ENCODE assay signal across 8 cellular contexts in the genomic region with DNA sequence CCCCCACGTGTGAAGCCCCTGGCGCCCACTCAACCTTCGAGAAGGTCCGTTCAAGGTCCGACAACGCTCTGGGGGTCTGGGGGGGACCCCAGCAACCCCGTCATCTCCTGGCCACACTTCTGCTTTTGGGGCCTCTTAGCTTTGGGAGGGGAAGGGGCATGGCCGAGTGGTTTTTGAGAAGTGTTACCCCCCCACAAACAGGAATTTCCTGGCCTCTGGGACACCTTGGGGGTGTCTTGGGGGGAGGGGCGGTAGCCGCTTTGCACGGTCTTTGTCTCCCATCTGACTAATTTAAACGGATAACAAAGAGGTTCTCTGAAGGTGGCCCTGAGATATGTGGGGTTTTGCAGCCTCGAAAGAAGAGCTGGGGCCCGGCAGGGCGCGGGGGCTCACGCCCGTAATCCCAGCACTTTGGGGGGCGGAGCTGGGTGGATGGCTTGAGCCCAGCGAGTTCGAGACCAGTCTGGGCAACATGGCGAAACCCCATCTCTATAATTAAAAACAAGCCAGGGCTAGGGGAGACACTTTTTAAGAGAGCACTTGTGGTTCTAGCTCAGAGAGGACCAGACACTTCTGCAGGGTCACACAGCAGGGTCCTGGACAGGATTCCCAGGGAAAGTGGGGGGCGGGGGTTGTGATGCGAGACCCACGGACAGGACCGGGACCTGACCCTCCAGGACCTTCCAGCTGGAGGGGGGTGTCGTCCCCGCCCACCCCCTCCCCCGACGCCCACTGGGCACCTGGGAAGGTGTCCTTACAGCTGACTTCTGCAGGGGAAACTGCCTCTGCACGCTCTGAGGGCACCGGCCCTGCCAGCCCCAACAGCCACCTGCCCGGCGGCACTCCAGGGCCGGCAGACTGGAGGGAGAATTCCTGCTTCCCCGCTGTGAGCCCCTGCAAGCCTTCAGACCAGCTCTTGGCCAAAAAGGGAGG. TPM values are rescaled to one million over a fixed set of nuclear protein-coding genes. Genes with fewer than 3 reads are reported as not detected.
A peak's percentile ranks its signal among the peaks of the same experiment; 100 is the strongest.
DNase-seq lines count a peak whose midpoint lies in the region; ATAC-seq and TF ChIP-seq lines count a peak whose summit lies in the region.

No MANE protein-coding gene starts in this region.

- peak; percentile 35 for DNase-seq in A172 (ENCODE audit: low spot score)
- peak; percentile 18 for DNase-seq in GM19240 (ENCODE audit: insufficient read length, low spot score)
- peak; percentile 37 for DNase-seq in T-helper 2 cell treated with Interferon-gamma antibody and Interleukin-4, amounts not matched to agents 5 μg/mL and 100 μg/mL, for 36 hours (ENCODE audit: low spot score)
- no peak for DNase-seq in epithelial cell of prostate (ENCODE audit: low read depth, low spot score)
- peak; percentile 46 for DNase-seq in natural killer cell
- DNase-seq in anterior cingulate cortex (lab: John Stamatoyannopoulos, UW) = no peak
- no peak for DNase-seq in superior temporal gyrus (ENCODE audit: extremely low spot score)

- ATAC-seq in natural killer cell = peak; percentile 16 to 33 (median 17)
- ATAC-seq in GM18858 (IDR thresholded peaks at IDR 0.05; ENCODE audit: unreplicated experiment) = no peak

- H3K4me3 Mint-ChIP-seq in T-helper 2 cell treated with Interferon-gamma antibody and Interleukin-4, amounts not matched to agents 5 μg/mL and 100 μg/mL, for 36 hours = peak overlapping the region; percentile 99
- H3K4me3 Mint-ChIP-seq in natural killer cell = peak overlapping the region; percentile 94

- no peaks in the 10 kb centered on the region for H3K27me3 Mint-ChIP-seq in T-helper 2 cell treated with Interferon-gamma antibody and Interleukin-4, amounts not matched to agents 5 μg/mL and 100 μg/mL, for 36 hours (ENCODE audit: low read depth)
- no peaks in the 10 kb centered on the region for H3K27me3 Mint-ChIP-seq in natural killer cell (ENCODE audit: low read depth in 2 of 2)

- peak overlapping the region; percentile 96 for H3K27ac ChIP-seq in epithelial cell of prostate

- no peak for TF ChIP-seq CTCF in natural killer cell (IDR thresholded peaks at IDR 0.05)

- H3K27ac Mint-ChIP-seq in T-helper 2 cell treated with Interferon-gamma antibody and Interleukin-4, amounts not matched to agents 5 μg/mL and 100 μg/mL, for 36 hours = peak overlapping the region; percentile 91
- H3K27ac Mint-ChIP-seq in natural killer cell = peak overlapping the region; percentile 84 to 88

- intact Hi-C loops in natural killer cell (cut with micrococcal nuclease) = no loop called here

- no peaks in the 10 kb centered on the region for H3K9me3 Mint-ChIP-seq in T-helper 2 cell treated with Interferon-gamma antibody and Interleukin-4, amounts not matched to agents 5 μg/mL and 100 μg/mL, for 36 hours
- H3K9me3 Mint-ChIP-seq in natural killer cell = no peaks in the 10 kb centered on the region

- peaks cover 17% of the 10 kb centered on the region for H3K4me1 Mint-ChIP-seq in T-helper 2 cell treated with Interferon-gamma antibody and Interleukin-4, amounts not matched to agents 5 μg/mL and 100 μg/mL, for 36 hours (ENCODE audit: low read depth)
- H3K4me1 Mint-ChIP-seq in natural killer cell = peaks cover 19 to 27% of the 10 kb centered on the region in 2 donors

- H3K36me3 Mint-ChIP-seq in T-helper 2 cell treated with Interferon-gamma antibody and Interleukin-4, amounts not matched to agents 5 μg/mL and 100 μg/mL, for 36 hours (ENCODE audit: low read depth) = peaks cover 26% of the 10 kb centered on the region
- H3K36me3 Mint-ChIP-seq in natural killer cell = no peaks in the 10 kb centered on the region

RNA-seq across cellular contexts. Expression of gene CNN2, which starts 0.9 kb away (rescaled TPM):
- total RNA-seq in A172 (2014; rRNA removed; shearing (Covaris generic)) = 219 and 243 TPM in 2 replicates
- 100 to 1,000 TPM; 163 to 276 (median 179) TPM for total RNA-seq in natural killer cell

RNA-seq across cellular contexts. Expression of gene RNU6-2, which starts 6.0 kb away (rescaled TPM):
- total RNA-seq in A172 (2014; rRNA removed; shearing (Covaris generic)) = not detected in 2 replicates
- not detected for total RNA-seq in natural killer cell

RNA-seq across cellular contexts. Expression of gene TMEM259, which starts 6.4 kb away (rescaled TPM):
- 104 and 131 TPM in 2 replicates for total RNA-seq in A172 (2014; rRNA removed; shearing (Covaris generic))
- total RNA-seq in natural killer cell = 100 to 1,000 TPM; 310 to 354 (median 317) TPM

RNA-seq across cellular contexts. Expression of gene ABCA7, which starts 12.6 kb away (rescaled TPM):
- 5.1 and 8.6 TPM in 2 replicates for total RNA-seq in A172 (2014; rRNA removed; shearing (Covaris generic))
- total RNA-seq in natural killer cell = 100 to 1,000 TPM in 2 of 3 donors, 10 to 100 TPM in 1; 73.3 to 149 (median 121) TPM

RNA-seq across cellular contexts. Expression of gene GRIN3B, which starts 27.1 kb away (rescaled TPM):
- 0.38 TPM in 1 of 2 replicates, not detected in the other for total RNA-seq in A172 (2014; rRNA removed; shearing (Covaris generic))
- total RNA-seq in natural killer cell = under 1 TPM in 2 of 3 donors, not detected in 1; 0.09 to 0.15 TPM

Comparison
In these comparisons a context has a peak if more than half of its experiments do, and no peak if none do; other contexts are left out.
1. DNase-seq: peak in A172 (single experiment), GM19240 (single experiment), T-helper 2 cell treated with Interferon-gamma antibody and Interleukin-4, amounts not matched to agents 5 μg/mL and 100 μg/mL, for 36 hours (single experiment) and natural killer cell (single experiment); none in epithelial cell of prostate (single experiment), anterior cingulate cortex (0 of 58) and superior temporal gyrus (single experiment).